In genomic region chr2:27042159-27042661, GRCh38 we compare ENCODE assay signal across 8 cellular contexts. TPM values are rescaled to one million over a fixed set of nuclear protein-coding genes. Genes with fewer than 3 reads are reported as not detected.
DNase-seq lines count a peak whose midpoint lies in the region; ATAC-seq, FAIRE-seq and TF ChIP-seq lines count a peak whose summit lies in the region.
"Had no signal": no experiment of that assay in that cellular context is flagged by ENCODE, and none has a peak within 500 bp of the region (broad histone marks: within the 10 kb centered on the region; RNA-seq: fewer than 3 reads in every experiment).

No MANE protein-coding gene starts in this region.

- H3K4me3 ChIP-seq in GM12878 (no peak overlapping the region), ovary (no peak overlapping the region), neuronal stem cell (ENCODE audit: low read length in 2 of 2) (no peak overlapping the region)

- BruUV-seq in GM12878 (replicated peaks; lab: Mats Ljungman, UMichigan) = TSS peak; percentile 21

- H2BK5ac ChIP-seq in neuronal stem cell (ENCODE audit: low read length) = no peak overlapping the region

- SMC1A ChIA-PET in GM12878 (lab: Charles Lee; ENCODE audit: uncharacterized antibody, unreplicated experiment) = interaction anchor here (0.7 to 2.8 kb wide), 7 partner anchors 9 to 48 kb away, joined by 3 to 15 read pairs (median 5); partner anchors contain the start of genes AGBL5 and TMEM214

- H3K27me3 ChIP-seq in GM12878 (replicated peaks in 1 of 2; ENCODE audit: control insufficient read depth in 2 of 2, insufficient read depth in 2 of 2, low read length in 1 of 2) (no peaks in the 10 kb centered on the region), ovary (no peaks in the 10 kb centered on the region), neuronal stem cell (ENCODE audit: control insufficient read depth in 3 of 3, insufficient read depth in 3 of 3, low read depth in 1 of 3, low read length in 3 of 3) (no peaks in the 10 kb centered on the region)

- H2AK5ac ChIP-seq in neuronal stem cell (ENCODE audit: low read depth, low read length) = no peak overlapping the region

- no peaks in the 10 kb centered on the region for H3K79me2 ChIP-seq in GM12878 (ENCODE audit: control insufficient read depth, insufficient read depth, low read length)

- no peak for DNase-seq in GM12891 (ENCODE audit: insufficient read length, low spot score)
- peak; percentile 69 for DNase-seq in GM12878 (ENCODE audit: low read depth, low spot score)
- DNase-seq in ovary = no peak
- DNase-seq in A172 (ENCODE audit: low spot score) = no peak
- DNase-seq in neuronal stem cell (ENCODE audit: low spot score) = no peak
- DNase-seq: cerebellar nuclear complex, T-helper 9 cell had no signal

- H3K27ac ChIP-seq in GM12878 (ENCODE audit: control insufficient read depth, insufficient read depth) = peak overlapping the region; percentile 70
- H3K27ac ChIP-seq in ovary = no peak overlapping the region
- H3K27ac ChIP-seq in neuronal stem cell (replicated peaks; ENCODE audit: low read length) = no peak overlapping the region

- 0 out of 2 replicates have a peak overlapping the region, but pooled peaks have one; percentile 1 for H2AFZ ChIP-seq in GM12878 (ENCODE audit: control insufficient read depth, low read depth, low read length)
- no peak overlapping the region for H2AFZ ChIP-seq in neuronal stem cell (ENCODE audit: low read length)

- in situ Hi-C loops in GM12878 (cut with MboI) = no loop called here

- no peak overlapping the region for H4K8ac ChIP-seq in neuronal stem cell (ENCODE audit: low read depth, low read length)

- POLR2A ChIA-PET in GM12878 (lab: Charles Lee) = interaction anchor here (0.6 to 3.9 kb wide), 5 partner anchors 8 to 41 kb away, joined by 3 to 34 read pairs (median 4); partner anchors contain the start of gene AGBL5

- TF ChIP-seq POLR2A in GM12891 (IDR thresholded peaks at IDR 0.05; ENCODE audit: low read depth, low read length) = no peak; the same call in 1 of the 2 replicates
- peak; percentile 48; the same call in 1 of the 2 replicates for TF ChIP-seq POLR2A in GM12878 (IDR thresholded peaks at IDR 0.05; ENCODE audit: low read depth, low read length)
- TF ChIP-seq POLR2A in ovary (IDR thresholded peaks at IDR 0.05) = no peak

- H4K91ac ChIP-seq in neuronal stem cell (ENCODE audit: low read depth, low read length, poor library complexity) = no peak overlapping the region

- H3K14ac ChIP-seq in neuronal stem cell (ENCODE audit: low read length) = no peak overlapping the region

- H3K4ac ChIP-seq in neuronal stem cell (ENCODE audit: low read length) = no peak overlapping the region

- FAIRE-seq in GM12891 (lab: Jason Lieb, UNC) (peak; percentile 93), GM12878 (lab: Jason Lieb, UNC) (peak; percentile 91)

- TF ChIP-seq EP300 in GM12878 (IDR thresholded peaks at IDR 0.05; ENCODE audit: borderline replicate concordance in 1 of 2, control insufficient read depth in 1 of 2, low read depth in 2 of 2, low read length in 2 of 2) (0 out of 4 replicates have a peak, but pooled peaks of 1 of the 2 experiments have one; percentile 21), ovary (IDR thresholded peaks at IDR 0.05) (no peak)

- TF ChIP-seq RAD21 in GM12878 (IDR thresholded peaks at IDR 0.05; ENCODE audit: insufficient read depth, low read depth, low read length) = 0 out of 2 replicates have a peak, but pooled peaks have one; percentile 1

- no peak overlapping the region for H2BK15ac ChIP-seq in neuronal stem cell (ENCODE audit: low read length)

- H3K79me1 ChIP-seq in neuronal stem cell (ENCODE audit: low read depth, low read length) = no peaks in the 10 kb centered on the region

- CTCF ChIA-PET in GM12878 (lab: Yijun Ruan, JAX) = interaction anchor here (1.1 to 5.2 kb wide), 3 partner anchors 8 to 80 kb away, joined by 3 to 26 read pairs (median 6); partner anchors contain the start of gene AGBL5

- H3K4me2 ChIP-seq in GM12878 (ENCODE audit: control insufficient read depth, insufficient read depth) = peak overlapping the region; percentile 19
- H3K4me2 ChIP-seq in neuronal stem cell (ENCODE audit: insufficient read depth, low read length, poor library complexity, severe bottlenecking) = no peak overlapping the region

- no peaks in the 10 kb centered on the region for H3K9me3 ChIP-seq in GM12878 (replicated peaks; ENCODE audit: control insufficient read depth, insufficient read depth, low read length)
- H3K9me3 ChIP-seq in ovary = no peaks in the 10 kb centered on the region
- H3K9me3 ChIP-seq in neuronal stem cell (replicated peaks in 1 of 2; ENCODE audit: control insufficient read depth in 2 of 2, insufficient read depth in 1 of 2, low read depth in 1 of 2, low read length in 2 of 2) = no peaks in the 10 kb centered on the region

- RAD21 ChIA-PET in GM12878 (lab: Charles Lee; ENCODE audit: unreplicated experiment) = interaction anchor here (1.0 to 4.1 kb wide), 4 partner anchors 9 to 31 kb away, joined by 3 to 31 read pairs (median 4); partner anchors contain the start of genes AGBL5 and OST4

- intact Hi-C loops in GM12878 (cut with micrococcal nuclease; ENCODE audit: unreplicated experiment) = no loop called here
- intact Hi-C loops in ovary (cut with DNase I) = loop anchor here in 1 of 4 donors (5.0 kb wide), 1 partner anchor 45 kb away; the partner anchor contains the start of gene KHK

- TF ChIP-seq CTCF in GM12878 (IDR thresholded peaks at IDR 0.05 in 2 of 3, conservative IDR thresholded peaks at IDR 0.05 in 1 of 3; ENCODE audit: control insufficient read depth in 2 of 3, extremely low read depth in 1 of 3, insufficient read depth in 1 of 3, low read depth in 3 of 3, low read length in 3 of 3) (no peak), ovary (IDR thresholded peaks at IDR 0.05) (no peak)

- H3K36me3 ChIP-seq in GM12878 (ENCODE audit: control insufficient read depth in 2 of 2, insufficient read depth in 2 of 2, low read length in 1 of 2) (peaks cover 31 to 32% of the 10 kb centered on the region in 2 experiments), ovary (no peaks in the 10 kb centered on the region), neuronal stem cell (replicated peaks in 1 of 2; ENCODE audit: control insufficient read depth in 2 of 2, insufficient read depth in 2 of 2, low read length in 2 of 2) (peaks cover 35 to 52% of the 10 kb centered on the region in 2 donors)

- H2BK12ac ChIP-seq in neuronal stem cell (ENCODE audit: low read length) = no peak overlapping the region

- H3K23ac ChIP-seq in neuronal stem cell (ENCODE audit: low read depth, low read length, poor library complexity) = no peak overlapping the region

- WGBS in GM12878 (ENCODE audit: insufficient coverage, insufficient replicate concordance, low lambda C conversion rate, missing lambda C conversion rate) = 24% methylated on average over 10 of the region's 10 CpGs
- 63 to 74% (median 72%) methylated on average over 10 of the region's 10 CpGs for WGBS in ovary, 3 donors
- no CpG with 5 or more reads among the region's 10 CpGs for WGBS in neuronal stem cell (ENCODE audit: extremely low coverage in 2 of 2, insufficient read length in 2 of 2, insufficient replicate concordance in 1 of 2), 2 donors

- H3K9ac ChIP-seq in GM12878 (ENCODE audit: control insufficient read depth, insufficient read depth, low read length) = no peak overlapping the region
- H3K9ac ChIP-seq in neuronal stem cell (ENCODE audit: low read depth, low read length, poor library complexity) = no peak overlapping the region

- H3K18ac ChIP-seq in neuronal stem cell (ENCODE audit: low read length) = no peak overlapping the region

- no peaks in the 10 kb centered on the region for H4K20me1 ChIP-seq in GM12878 (ENCODE audit: control insufficient read depth, insufficient read depth)

- H3K4me1 ChIP-seq in GM12878 (ENCODE audit: control insufficient read depth, insufficient read depth, low read length) = peaks cover 33% of the 10 kb centered on the region
- no peaks in the 10 kb centered on the region for H3K4me1 ChIP-seq in ovary (ENCODE audit: insufficient read depth)
- H3K4me1 ChIP-seq in neuronal stem cell (ENCODE audit: control insufficient read depth in 2 of 2, insufficient read depth in 1 of 2, low read depth in 1 of 2, low read length in 2 of 2) = no peaks in the 10 kb centered on the region

- ATAC-seq in HG02852 (IDR thresholded peaks at IDR 0.05; ENCODE audit: unreplicated experiment) (peak; percentile 59), GM12878 (peak; percentile 93)

- no peak overlapping the region for H2BK120ac ChIP-seq in neuronal stem cell (ENCODE audit: low read depth, low read length)

RNA-seq across cellular contexts. Expression of gene AGBL5, which starts 9.3 kb away (rescaled TPM):
- 17.6 TPM for polyA plus RNA-seq in GM12891 (2012; ENCODE audit: low read depth, missing spikeins)
- total RNA-seq in GM12878 (2013; cell fraction: nucleolus; rRNA removed) = 17.2 and 18.0 TPM in 2 replicates
- total RNA-seq in GM12878 (2014; rRNA removed) (15.2 and 15.4 TPM in 2 replicates), GM12878 (2014; rRNA removed; fragmentation: Illumina TruSeq; extraction: Trizol) (14.0 and 14.1 TPM in 2 replicates), GM12878 (2021) (19.5 and 23.7 TPM in 2 replicates), ovary (10 to 100 TPM; 11.7 to 26.9 (median 23.9) TPM)
- polyA plus RNA-seq in GM12878 (2011; ENCODE audit: low read depth) = 9.1 TPM
- polyA plus RNA-seq in GM12878 (2011; rRNA removed) (24.9 and 28.5 TPM in 2 replicates), GM12878 (2014; fragmentation: Illumina TruSeq; extraction: Trizol) (20.7 and 23.9 TPM in 2 replicates), GM12878 (2014; fragmentation: Nextera tagmentation; extraction: Ambion mirVana) (1 to 10 TPM; 1.9 to 3.2 TPM), GM12878 (2014; rRNA removed) (13.9 and 18.5 TPM in 2 replicates), GM12878 (2016; fragmentation: Nextera tagmentation; extraction: Ambion mirVana) (10 to 100 TPM; 26.0 TPM), ovary (10 to 100 TPM; 17.6 to 24.8 TPM)
- polyA plus RNA-seq in GM12878 (2011; cell fraction: cytosol; rRNA removed) = 35.3 and 36.2 TPM in 2 replicates
- 31.1 and 32.2 TPM in 2 replicates for polyA plus RNA-seq in GM12878 (2011; cell fraction: nucleus; rRNA removed)
- 14.8 and 15.1 TPM in 2 replicates for polyA plus RNA-seq in GM12878 (2012)
- 24.9 and 43.0 TPM in 2 replicates for polyA minus RNA-seq in GM12878 (2011; rRNA and poly(A)+ RNA removed)
- polyA minus RNA-seq in GM12878 (2011; cell fraction: cytosol; rRNA and poly(A)+ RNA removed) = 11.8 and 14.3 TPM in 2 replicates
- polyA minus RNA-seq in GM12878 (2011; cell fraction: nucleus; rRNA and poly(A)+ RNA removed) = 15.0 and 17.7 TPM in 2 replicates
- total RNA-seq in A172 (2014; rRNA removed; shearing (Covaris generic)) = 41.4 and 44.3 TPM in 2 replicates
- 79.9 TPM for polyA plus RNA-seq in neuronal stem cell (2013, experiment 1 of 2)
- polyA plus RNA-seq in neuronal stem cell (2013, experiment 2 of 2) = 78.2 TPM

RNA-seq across cellular contexts. Expression of gene TMEM214, which starts 9.4 kb away (rescaled TPM):
- polyA plus RNA-seq in GM12891 (2012; ENCODE audit: low read depth, missing spikeins) = 38.1 TPM
- total RNA-seq in GM12878 (2013; cell fraction: nucleolus; rRNA removed) = 151 and 159 TPM in 2 replicates
- 21.9 and 25.8 TPM in 2 replicates for total RNA-seq in GM12878 (2014; rRNA removed)
- total RNA-seq in GM12878 (2014; rRNA removed; fragmentation: Illumina TruSeq; extraction: Trizol) = 26.3 and 28.9 TPM in 2 replicates
- 75.4 and 79.2 TPM in 2 replicates for total RNA-seq in GM12878 (2021)
- polyA plus RNA-seq in GM12878 (2011; ENCODE audit: low read depth) = 51.4 TPM
- 21.8 and 43.2 TPM in 2 replicates for polyA plus RNA-seq in GM12878 (2011; rRNA removed)
- 78.8 and 90.1 TPM in 2 replicates for polyA plus RNA-seq in GM12878 (2011; cell fraction: cytosol; rRNA removed)
- polyA plus RNA-seq in GM12878 (2011; cell fraction: nucleus; rRNA removed) = 213 and 313 TPM in 2 replicates
- 66.8 and 72.8 TPM in 2 replicates for polyA plus RNA-seq in GM12878 (2012)
- 60.1 and 64.3 TPM in 2 replicates for polyA plus RNA-seq in GM12878 (2014; fragmentation: Illumina TruSeq; extraction: Trizol)
- polyA plus RNA-seq in GM12878 (2014; fragmentation: Nextera tagmentation; extraction: Ambion mirVana) = 10 to 100 TPM; 10.4 to 17.6 TPM
- 46.8 and 56.2 TPM in 2 replicates for polyA plus RNA-seq in GM12878 (2014; rRNA removed)
- 10 to 100 TPM; 52.5 to 56.0 TPM for polyA plus RNA-seq in GM12878 (2016; fragmentation: Nextera tagmentation; extraction: Ambion mirVana)
- 83.3 and 151 TPM in 2 replicates for polyA minus RNA-seq in GM12878 (2011; rRNA and poly(A)+ RNA removed)
- 40.1 and 40.5 TPM in 2 replicates for polyA minus RNA-seq in GM12878 (2011; cell fraction: cytosol; rRNA and poly(A)+ RNA removed)
- 99.1 and 142 TPM in 2 replicates for polyA minus RNA-seq in GM12878 (2011; cell fraction: nucleus; rRNA and poly(A)+ RNA removed)
- 100 to 1,000 TPM in 1 of 7 donors, 10 to 100 TPM in 6; 26.5 to 101 (median 73.9) TPM for total RNA-seq in ovary
- 10 to 100 TPM; 41.7 to 66.2 TPM for polyA plus RNA-seq in ovary
- total RNA-seq in A172 (2014; rRNA removed; shearing (Covaris generic)) = 53.8 and 57.7 TPM in 2 replicates
- polyA plus RNA-seq in neuronal stem cell (2013, experiment 1 of 2) = 21.6 TPM
- polyA plus RNA-seq in neuronal stem cell (2013, experiment 2 of 2) = 22.1 TPM

RNA-seq across cellular contexts. Expression of gene OST4, which starts 29.2 kb away (rescaled TPM):
- 666 TPM for polyA plus RNA-seq in GM12891 (2012; ENCODE audit: low read depth, missing spikeins)
- total RNA-seq in GM12878 (2013; cell fraction: nucleolus; rRNA removed) = 58.6 and 59.4 TPM in 2 replicates
- total RNA-seq in GM12878 (2014; rRNA removed) (340 and 392 TPM in 2 replicates), GM12878 (2014; rRNA removed; fragmentation: Illumina TruSeq; extraction: Trizol) (403 TPM in 2 replicates), GM12878 (2021) (270 and 278 TPM in 2 replicates), ovary (100 to 1,000 TPM; 201 to 319 (median 264) TPM)
- 326 TPM for polyA plus RNA-seq in GM12878 (2011; ENCODE audit: low read depth)
- polyA plus RNA-seq in GM12878 (2011; rRNA removed) (316 and 381 TPM in 2 replicates), GM12878 (2014; fragmentation: Illumina TruSeq; extraction: Trizol) (406 and 566 TPM in 2 replicates), GM12878 (2014; fragmentation: Nextera tagmentation; extraction: Ambion mirVana) (1,000 to 10,000 TPM; 1,505 to 1,543 TPM), GM12878 (2014; rRNA removed) (418 and 479 TPM in 2 replicates), GM12878 (2016; fragmentation: Nextera tagmentation; extraction: Ambion mirVana) (100 to 1,000 TPM; 786 to 858 TPM), ovary (100 to 1,000 TPM; 379 to 588 TPM)
- polyA plus RNA-seq in GM12878 (2011; cell fraction: cytosol; rRNA removed) = 604 and 833 TPM in 2 replicates
- 244 and 362 TPM in 2 replicates for polyA plus RNA-seq in GM12878 (2011; cell fraction: nucleus; rRNA removed)
- 531 and 635 TPM in 2 replicates for polyA plus RNA-seq in GM12878 (2012)
- polyA minus RNA-seq in GM12878 (2011; rRNA and poly(A)+ RNA removed) = 311 and 352 TPM in 2 replicates
- 287 and 325 TPM in 2 replicates for polyA minus RNA-seq in GM12878 (2011; cell fraction: cytosol; rRNA and poly(A)+ RNA removed)
- polyA minus RNA-seq in GM12878 (2011; cell fraction: nucleus; rRNA and poly(A)+ RNA removed) = 66.0 and 76.3 TPM in 2 replicates
- total RNA-seq in A172 (2014; rRNA removed; shearing (Covaris generic)) = 334 and 356 TPM in 2 replicates
- 668 TPM for polyA plus RNA-seq in neuronal stem cell (2013, experiment 1 of 2)
- polyA plus RNA-seq in neuronal stem cell (2013, experiment 2 of 2) = 664 TPM

RNA-seq across cellular contexts. Expression of gene EMILIN1, which starts 36.2 kb away (rescaled TPM):
- polyA plus RNA-seq in GM12891 (2012; ENCODE audit: low read depth, missing spikeins) = 0.40 TPM
- 0.81 and 0.83 TPM in 2 replicates for total RNA-seq in GM12878 (2013; cell fraction: nucleolus; rRNA removed)
- total RNA-seq in GM12878 (2014; rRNA removed) (1.7 and 2.3 TPM in 2 replicates), GM12878 (2014; rRNA removed; fragmentation: Illumina TruSeq; extraction: Trizol) (0.18 TPM in 2 replicates), GM12878 (2021) (1.6 and 1.7 TPM in 2 replicates), ovary (100 to 1,000 TPM; 121 to 321 (median 264) TPM)
- polyA plus RNA-seq in GM12878 (2011; ENCODE audit: low read depth) = 0.24 TPM
- polyA plus RNA-seq in GM12878 (2011; rRNA removed) (0.26 and 0.38 TPM in 2 replicates), GM12878 (2014; fragmentation: Illumina TruSeq; extraction: Trizol) (0.01 TPM in 1 of 2 replicates, not detected in the other), GM12878 (2014; fragmentation: Nextera tagmentation; extraction: Ambion mirVana) (not detected), GM12878 (2014; rRNA removed) (1.2 TPM in 2 replicates), GM12878 (2016; fragmentation: Nextera tagmentation; extraction: Ambion mirVana) (1 to 10 TPM; 1.1 to 1.8 TPM), ovary (100 to 1,000 TPM in 1 of 2 donors, 1 to 10 TPM in 1; 8.6 to 177 TPM)
- polyA plus RNA-seq in GM12878 (2011; cell fraction: cytosol; rRNA removed) = 0.58 and 1.7 TPM in 2 replicates
- polyA plus RNA-seq in GM12878 (2011; cell fraction: nucleus; rRNA removed) = 2.9 and 4.4 TPM in 2 replicates
- polyA plus RNA-seq in GM12878 (2012) = 0.41 and 0.98 TPM in 2 replicates
- polyA minus RNA-seq in GM12878 (2011; rRNA and poly(A)+ RNA removed) = 0.22 and 0.98 TPM in 2 replicates
- polyA minus RNA-seq in GM12878 (2011; cell fraction: cytosol; rRNA and poly(A)+ RNA removed) = 0.62 and 0.67 TPM in 2 replicates
- polyA minus RNA-seq in GM12878 (2011; cell fraction: nucleus; rRNA and poly(A)+ RNA removed) = 1.9 and 2.1 TPM in 2 replicates
- 0.10 and 0.47 TPM in 2 replicates for total RNA-seq in A172 (2014; rRNA removed; shearing (Covaris generic))
- 3.0 TPM for polyA plus RNA-seq in neuronal stem cell (2013, experiment 1 of 2)
- 2.9 TPM for polyA plus RNA-seq in neuronal stem cell (2013, experiment 2 of 2)

RNA-seq across cellular contexts. Expression of gene KHK, which starts 44.4 kb away (rescaled TPM):
- 1.6 TPM for polyA plus RNA-seq in GM12891 (2012; ENCODE audit: low read depth, missing spikeins)
- 1.3 and 2.1 TPM in 2 replicates for total RNA-seq in GM12878 (2013; cell fraction: nucleolus; rRNA removed)
- total RNA-seq in GM12878 (2014; rRNA removed) (4.8 and 5.4 TPM in 2 replicates), GM12878 (2014; rRNA removed; fragmentation: Illumina TruSeq; extraction: Trizol) (2.6 and 2.7 TPM in 2 replicates), GM12878 (2021) (7.7 and 7.8 TPM in 2 replicates), ovary (10 to 100 TPM in 1 of 7 donors, 1 to 10 TPM in 6; 1.3 to 10.7 (median 8.0) TPM)
- 0.91 TPM for polyA plus RNA-seq in GM12878 (2011; ENCODE audit: low read depth)
- polyA plus RNA-seq in GM12878 (2011; rRNA removed) (2.2 and 2.6 TPM in 2 replicates), GM12878 (2014; fragmentation: Illumina TruSeq; extraction: Trizol) (1.5 and 3.6 TPM in 2 replicates), GM12878 (2014; fragmentation: Nextera tagmentation; extraction: Ambion mirVana) (1 to 10 TPM in 1 of 2 experiments, under 1 TPM in 1; 0.31 to 1.6 TPM), GM12878 (2014; rRNA removed) (4.2 and 4.7 TPM in 2 replicates), GM12878 (2016; fragmentation: Nextera tagmentation; extraction: Ambion mirVana) (10 to 100 TPM; 11.2 to 11.8 TPM), ovary (1 to 10 TPM; 2.7 to 3.9 TPM)
- 4.4 and 5.2 TPM in 2 replicates for polyA plus RNA-seq in GM12878 (2011; cell fraction: cytosol; rRNA removed)
- polyA plus RNA-seq in GM12878 (2011; cell fraction: nucleus; rRNA removed) = 8.7 and 9.6 TPM in 2 replicates
- polyA plus RNA-seq in GM12878 (2012) = 1.7 and 2.5 TPM in 2 replicates
- 2.7 and 5.6 TPM in 2 replicates for polyA minus RNA-seq in GM12878 (2011; rRNA and poly(A)+ RNA removed)
- polyA minus RNA-seq in GM12878 (2011; cell fraction: cytosol; rRNA and poly(A)+ RNA removed) = 0.94 and 1.8 TPM in 2 replicates
- 2.9 and 5.7 TPM in 2 replicates for polyA minus RNA-seq in GM12878 (2011; cell fraction: nucleus; rRNA and poly(A)+ RNA removed)
- 8.7 and 10.3 TPM in 2 replicates for total RNA-seq in A172 (2014; rRNA removed; shearing (Covaris generic))
- 3.8 TPM for polyA plus RNA-seq in neuronal stem cell (2013, experiment 1 of 2)
- polyA plus RNA-seq in neuronal stem cell (2013, experiment 2 of 2) = 3.7 TPM
